Comparison of ENCODE assay signal across 1 cellular context in genomic region chr16:75244225-75244792, GRCh38.
TF ChIP-seq lines count a peak whose summit lies in the region.

No MANE protein-coding gene starts in this region.

TF ChIP-seq in HepG2, 621 proteins besides CTCF, POLR2A, EP300 and RAD21 (continued from another document and continues in another):
- TF ChIP-seq ARID5B (CRISPR knock-in tag; IDR thresholded peaks at IDR 0.05): no peak
- TF ChIP-seq ZBED4 (CRISPR knock-in tag; IDR thresholded peaks at IDR 0.05; ENCODE audit: borderline replicate concordance): no peak
- TF ChIP-seq ZNF567 (CRISPR knock-in tag; IDR thresholded peaks at IDR 0.05; ENCODE audit: borderline replicate concordance): peak; percentile 86; the same call in 1 of the 2 replicates
- TF ChIP-seq ELK4 (CRISPR knock-in tag; IDR thresholded peaks at IDR 0.05; ENCODE audit: borderline replicate concordance): no peak
- peak; percentile 48; the same call in 1 of the 2 replicates for TF ChIP-seq KDM1A (CRISPR knock-in tag; IDR thresholded peaks at IDR 0.05)
- no peak for TF ChIP-seq KDM4B (CRISPR knock-in tag; IDR thresholded peaks at IDR 0.05)
- no peak for TF ChIP-seq ZNF282 (IDR thresholded peaks at IDR 0.05; ENCODE audit: partially characterized antibody)
- no peak for TF ChIP-seq NFAT5 (CRISPR knock-in tag; IDR thresholded peaks at IDR 0.05)
- peak; percentile 17; the same call in 1 of the 2 replicates for TF ChIP-seq ETS1 (CRISPR knock-in tag; IDR thresholded peaks at IDR 0.05)
- peak; percentile 62; the same call in 1 of the 2 replicates for TF ChIP-seq BRD4 (CRISPR knock-in tag; IDR thresholded peaks at IDR 0.05)
- TF ChIP-seq ZEB1 (IDR thresholded peaks at IDR 0.05; ENCODE audit: insufficient replicate concordance, low read depth): no peak
- 0 out of 2 replicates have a peak, but pooled peaks have one; percentile 19 for TF ChIP-seq ESRRA (CRISPR knock-in tag; IDR thresholded peaks at IDR 0.05; ENCODE audit: low read depth)
- TF ChIP-seq HNRNPL (IDR thresholded peaks at IDR 0.05; ENCODE audit: low read depth, low read length): peak; percentile 69; the same call in 1 of the 2 replicates
- TF ChIP-seq SMARCC2 (IDR thresholded peaks at IDR 0.05): no peak
- TF ChIP-seq ZBTB33 (CRISPR knock-in tag; IDR thresholded peaks at IDR 0.05): peak; percentile 80
- no peak for TF ChIP-seq SNAPC2 (CRISPR knock-in tag; IDR thresholded peaks at IDR 0.05)
- no peak for TF ChIP-seq DMAP1 (CRISPR knock-in tag; IDR thresholded peaks at IDR 0.05)
- no peak for TF ChIP-seq TSC22D2 (CRISPR knock-in tag; IDR thresholded peaks at IDR 0.05; ENCODE audit: borderline replicate concordance)
- no peak for TF ChIP-seq DRAP1 (CRISPR knock-in tag; IDR thresholded peaks at IDR 0.05)
- 0 out of 2 replicates have a peak, but pooled peaks have one; percentile 16 for TF ChIP-seq ETV5 (CRISPR knock-in tag; IDR thresholded peaks at IDR 0.05; ENCODE audit: borderline replicate concordance)
- TF ChIP-seq ZFAT (CRISPR knock-in tag; conservative IDR thresholded peaks at IDR 0.05): no peak
- TF ChIP-seq ZNF589 (CRISPR knock-in tag; conservative IDR thresholded peaks at IDR 0.05): no peak
- no peak for TF ChIP-seq TCF7L2 (IDR thresholded peaks at IDR 0.05; ENCODE audit: low read depth, low read length)
- no peak for TF ChIP-seq THAP11 (CRISPR knock-in tag; IDR thresholded peaks at IDR 0.05)
- no peak for TF ChIP-seq YY1 (IDR thresholded peaks at IDR 0.05; ENCODE audit: insufficient read depth, insufficient replicate concordance, low read depth, low read length)
- no peak for TF ChIP-seq IKZF1 (IDR thresholded peaks at IDR 0.05)
- TF ChIP-seq ZNF34 (CRISPR knock-in tag; IDR thresholded peaks at IDR 0.05; ENCODE audit: borderline replicate concordance): 0 out of 2 replicates have a peak, but pooled peaks have one; percentile 8
- TF ChIP-seq RBAK (CRISPR knock-in tag; IDR thresholded peaks at IDR 0.05): no peak
- peak; percentile 23; the same call in 1 of the 2 replicates for TF ChIP-seq STAG1 (CRISPR knock-in tag; IDR thresholded peaks at IDR 0.05)
- no peak for TF ChIP-seq JDP2 (CRISPR knock-in tag; IDR thresholded peaks at IDR 0.05; ENCODE audit: borderline replicate concordance)
- TF ChIP-seq PBX2 (CRISPR knock-in tag; IDR thresholded peaks at IDR 0.05): no peak
- TF ChIP-seq GMEB1 (CRISPR knock-in tag; IDR thresholded peaks at IDR 0.05; ENCODE audit: borderline replicate concordance): 0 out of 2 replicates have a peak, but pooled peaks have one; percentile 10
- TF ChIP-seq NKX3-1 (CRISPR knock-in tag; IDR thresholded peaks at IDR 0.05): no peak
- peak; percentile 33; the same call in 1 of the 2 replicates for TF ChIP-seq ZNF510 (CRISPR knock-in tag; IDR thresholded peaks at IDR 0.05; ENCODE audit: low read depth)
- TF ChIP-seq ZMAT3 (CRISPR knock-in tag; conservative IDR thresholded peaks at IDR 0.05): no peak
- TF ChIP-seq MAFF (IDR thresholded peaks at IDR 0.05; ENCODE audit: low read depth, low read length): no peak
- TF ChIP-seq ZNF138 (CRISPR knock-in tag; IDR thresholded peaks at IDR 0.05; ENCODE audit: low read depth): 0 out of 2 replicates have a peak, but pooled peaks have one; percentile 51
